Comparison of ENCODE assay signal across 16 cellular contexts in the genomic region with DNA sequence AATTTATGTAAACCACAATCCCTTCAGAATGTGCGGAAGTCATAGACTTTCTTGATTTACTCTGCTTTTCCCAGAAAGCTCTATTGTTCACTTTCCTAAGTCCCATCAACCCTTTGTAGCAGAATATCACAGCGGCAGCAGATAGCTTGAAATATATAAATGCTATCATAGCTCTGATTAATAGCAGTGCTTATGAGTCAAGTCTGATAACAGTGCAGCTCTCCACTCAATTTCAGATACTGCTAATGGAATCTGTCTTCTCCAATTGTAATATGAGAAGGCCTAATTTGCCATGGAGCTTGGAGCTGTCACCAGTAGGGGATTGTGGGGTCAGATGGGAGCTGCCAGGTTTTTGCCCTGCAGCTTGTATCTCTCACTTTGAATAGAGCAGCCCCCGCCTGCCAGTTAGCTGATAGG. TPM values are rescaled to one million over a fixed set of nuclear protein-coding genes. Genes with fewer than 3 reads are reported as not detected.
DNase-seq lines count a peak whose midpoint lies in the region; ATAC-seq, FAIRE-seq and TF ChIP-seq lines count a peak whose summit lies in the region.
"Had no signal": no experiment of that assay in that cellular context is flagged by ENCODE, and none has a peak within 500 bp of the region (broad histone marks: within the 10 kb centered on the region; RNA-seq: fewer than 3 reads in every experiment).

No MANE protein-coding gene starts in this region.

- no peaks in the 10 kb centered on the region for H3K9me3 ChIP-seq in ectodermal cell (ENCODE audit: control insufficient read depth, low read length)
- H3K9me3 ChIP-seq in neural cell (ENCODE audit: low read length) = no peaks in the 10 kb centered on the region
- H3K9me3 ChIP-seq: ascending aorta, spleen had no signal

- peak overlapping the region; percentile 77 for H3K4me2 ChIP-seq in neural cell (ENCODE audit: low read length)

- H3K27me3 ChIP-seq in ectodermal cell (ENCODE audit: control insufficient read depth, insufficient read depth, low read length, poor library complexity, severe bottlenecking) (no peaks in the 10 kb centered on the region), neural cell (ENCODE audit: insufficient read depth, low read depth, low read length) (no peaks in the 10 kb centered on the region)
- H3K27me3 ChIP-seq: ascending aorta, spleen had no signal

- no peaks in the 10 kb centered on the region for H4K20me1 ChIP-seq in neural cell (ENCODE audit: insufficient read depth)

- peak overlapping the region; percentile 43 for H2AFZ ChIP-seq in neural cell (ENCODE audit: low read depth, low read length)

- H3K9ac ChIP-seq in neural cell (ENCODE audit: low read length) = peak overlapping the region; percentile 54

- H3K36me3 ChIP-seq in ectodermal cell (ENCODE audit: control insufficient read depth, insufficient read depth, low read length) (no peaks in the 10 kb centered on the region), neural cell (ENCODE audit: insufficient read depth, low read length) (peaks cover 9% of the 10 kb centered on the region)

- no peak for ATAC-seq in HG03097 (IDR thresholded peaks at IDR 0.05; ENCODE audit: low FRiP score, unreplicated experiment)
- ATAC-seq in HG02763 (IDR thresholded peaks at IDR 0.05; ENCODE audit: unreplicated experiment) = no peak
- ATAC-seq: esophagus mucosa had no signal

- H3K4me3 ChIP-seq in ectodermal cell (ENCODE audit: insufficient read depth, low read depth, low read length) (no peak overlapping the region), neural cell (ENCODE audit: low read length) (peak overlapping the region; percentile 58)
- H3K4me3 ChIP-seq: ascending aorta, spleen had no signal

- H3F3A ChIP-seq in neural cell (ENCODE audit: insufficient read depth, low read length, poor library complexity, severe bottlenecking) = peaks cover 2% of the 10 kb centered on the region

- H3K27ac ChIP-seq in ectodermal cell (ENCODE audit: insufficient read depth, low read depth, low read length, poor library complexity, severe bottlenecking) (peak overlapping the region; percentile 60), neural cell (ENCODE audit: low read length) (peak overlapping the region; percentile 88)
- H3K27ac ChIP-seq: ascending aorta, spleen had no signal

- H3K4me1 ChIP-seq in ectodermal cell (ENCODE audit: control insufficient read depth, insufficient read depth, low read length) = peaks cover 16% of the 10 kb centered on the region
- H3K4me1 ChIP-seq: ascending aorta, spleen had no signal

- WGBS in ectodermal cell, 2 experiments = 80 to 83% methylated on average over 3 of the region's 3 CpGs

- TF ChIP-seq EP300 in neural cell (conservative IDR thresholded peaks at IDR 0.05; ENCODE audit: poor library complexity, severe bottlenecking) = peak; percentile 77

- H3K79me2 ChIP-seq in neural cell (replicated peaks; ENCODE audit: insufficient read depth, low read length) = no peaks in the 10 kb centered on the region

- TF ChIP-seq RAD21 in neural cell (conservative IDR thresholded peaks at IDR 0.05) = no peak

- FAIRE-seq in GM19239 (lab: Jason Lieb, UNC) = no peak

- H3K9me2 ChIP-seq in neural cell (ENCODE audit: insufficient read depth, low read length) = no peaks in the 10 kb centered on the region

- TF ChIP-seq CTCF in neural cell (IDR thresholded peaks at IDR 0.05; ENCODE audit: poor library complexity, severe bottlenecking) = peak; percentile 25

- peak; percentile 22 for DNase-seq in NCI-H1436 (lab: John Stamatoyannopoulos, UW)
- DNase-seq in NCI-H1436 treated with DMSO at 0.1 percent for 48 hours (lab: John Stamatoyannopoulos, UW) = no peak
- DNase-seq in NCI-H226 = peak; percentile 62
- no peak for DNase-seq in GM19239 (ENCODE audit: insufficient read length, low spot score)
- DNase-seq: cortex of kidney, DND-41, KG1, kidney glomerular epithelial cell, NCI-H187 treated with DMSO at 0.1 percent for 48 hours, spleen had no signal

TF ChIP-seq in neural cell, 6 proteins besides CTCF, POLR2A, EP300 and RAD21:
- no peak for TF ChIP-seq SMC3 (conservative IDR thresholded peaks at IDR 0.05; ENCODE audit: poor library complexity)
- peak; percentile 56 for TF ChIP-seq POLR2AphosphoS5 (IDR thresholded peaks at IDR 0.05)
- no peak for TF ChIP-seq EZH2 (IDR thresholded peaks at IDR 0.05; ENCODE audit: borderline replicate concordance, insufficient read depth, low read length, poor library complexity, severe bottlenecking)
- TF ChIP-seq, protein P1, sequence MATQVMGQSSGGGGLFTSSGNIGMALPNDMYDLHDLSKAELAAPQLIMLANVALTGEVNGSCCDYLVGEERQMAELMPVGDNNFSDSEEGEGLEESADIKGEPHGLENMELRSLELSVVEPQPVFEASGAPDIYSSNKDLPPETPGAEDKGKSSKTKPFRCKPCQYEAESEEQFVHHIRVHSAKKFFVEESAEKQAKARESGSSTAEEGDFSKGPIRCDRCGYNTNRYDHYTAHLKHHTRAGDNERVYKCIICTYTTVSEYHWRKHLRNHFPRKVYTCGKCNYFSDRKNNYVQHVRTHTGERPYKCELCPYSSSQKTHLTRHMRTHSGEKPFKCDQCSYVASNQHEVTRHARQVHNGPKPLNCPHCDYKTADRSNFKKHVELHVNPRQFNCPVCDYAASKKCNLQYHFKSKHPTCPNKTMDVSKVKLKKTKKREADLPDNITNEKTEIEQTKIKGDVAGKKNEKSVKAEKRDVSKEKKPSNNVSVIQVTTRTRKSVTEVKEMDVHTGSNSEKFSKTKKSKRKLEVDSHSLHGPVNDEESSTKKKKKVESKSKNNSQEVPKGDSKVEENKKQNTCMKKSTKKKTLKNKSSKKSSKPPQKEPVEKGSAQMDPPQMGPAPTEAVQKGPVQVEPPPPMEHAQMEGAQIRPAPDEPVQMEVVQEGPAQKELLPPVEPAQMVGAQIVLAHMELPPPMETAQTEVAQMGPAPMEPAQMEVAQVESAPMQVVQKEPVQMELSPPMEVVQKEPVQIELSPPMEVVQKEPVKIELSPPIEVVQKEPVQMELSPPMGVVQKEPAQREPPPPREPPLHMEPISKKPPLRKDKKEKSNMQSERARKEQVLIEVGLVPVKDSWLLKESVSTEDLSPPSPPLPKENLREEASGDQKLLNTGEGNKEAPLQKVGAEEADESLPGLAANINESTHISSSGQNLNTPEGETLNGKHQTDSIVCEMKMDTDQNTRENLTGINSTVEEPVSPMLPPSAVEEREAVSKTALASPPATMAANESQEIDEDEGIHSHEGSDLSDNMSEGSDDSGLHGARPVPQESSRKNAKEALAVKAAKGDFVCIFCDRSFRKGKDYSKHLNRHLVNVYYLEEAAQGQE (IDR thresholded peaks at IDR 0.05; ENCODE audit: borderline replicate concordance) = peak; percentile 80
- TF ChIP-seq MXI1 (conservative IDR thresholded peaks at IDR 0.05; ENCODE audit: poor library complexity, severe bottlenecking) = no peak

RNA-seq across cellular contexts. Expression of a gene that starts 10.9 kb away (rescaled TPM):
- polyA plus RNA-seq in ectodermal cell (2013, experiment 1 of 4) = 18.6 TPM
- polyA plus RNA-seq in ectodermal cell (2013, experiment 2 of 4) = 24.7 TPM
- polyA plus RNA-seq in ectodermal cell (2013, experiment 3 of 4) = 22.2 TPM
- polyA plus RNA-seq in ectodermal cell (2013, experiment 4 of 4) = 21.0 TPM
- 56.0 and 67.0 TPM in 2 replicates for polyA plus RNA-seq in neural cell
- polyA minus RNA-seq in neural cell = 48.7 and 60.8 TPM in 2 replicates

Comparison
In these comparisons a context has a peak if more than half of its experiments do, and no peak if none do; other contexts are left out.
1. DNase-seq: peak in NCI-H1436 (single experiment) and NCI-H226 (single experiment); none in NCI-H1436 treated with DMSO at 0.1 percent for 48 hours (single experiment) and GM19239 (single experiment).